11 cellular contexts compared by ENCODE assay signal in genomic region chrX:19625612-19626011, GRCh38.
DNase-seq lines count a peak whose midpoint lies in the region; ATAC-seq, FAIRE-seq and TF ChIP-seq lines count a peak whose summit lies in the region.
"Had no signal": no experiment of that assay in that cellular context is flagged by ENCODE, and none has a peak within 500 bp of the region (broad histone marks: within the 10 kb centered on the region; RNA-seq: fewer than 3 reads in every experiment).

No MANE protein-coding gene starts in this region.

- H3K4me1 ChIP-seq in gastrocnemius medialis = no peaks in the 10 kb centered on the region

- H3K9me3 Mint-ChIP-seq in activated T-helper 2 cell treated with anti-CD3 and anti-CD28 coated beads, Interferon-gamma antibody, Interleukin-2, Interleukin-4, amounts not matched to agents 10 μg/mL and 5 μg/mL and 100 μg/mL, durations not matched to agents 14 hours and 24 hours and 36 hours = no peaks in the 10 kb centered on the region
- H3K9me3 Mint-ChIP-seq in natural killer cell treated with Interleukin-12 subunit alpha and Interleukin-12 subunit beta and Interleukin-15 and Interleukin-18, amount 100 ng/mL, for 72 hours = no peaks in the 10 kb centered on the region

- H3K27me3 ChIP-seq in gastrocnemius medialis = no peaks in the 10 kb centered on the region
- H3K27me3 ChIP-seq: cardiac muscle cell had no signal

- H3K27ac Mint-ChIP-seq in activated T-helper 2 cell treated with anti-CD3 and anti-CD28 coated beads, Interferon-gamma antibody, Interleukin-2, Interleukin-4, amounts not matched to agents 10 μg/mL and 5 μg/mL and 100 μg/mL, durations not matched to agents 14 hours and 24 hours and 36 hours = peak overlapping the region; percentile 92
- H3K27ac Mint-ChIP-seq in natural killer cell treated with Interleukin-12 subunit alpha and Interleukin-12 subunit beta and Interleukin-15 and Interleukin-18, amount 100 ng/mL, for 72 hours = peak overlapping the region; percentile 68 to 86

- ATAC-seq in natural killer cell treated with Interleukin-12 subunit alpha and Interleukin-12 subunit beta and Interleukin-15 and Interleukin-18, amount 100 ng/mL, for 72 hours = peak; percentile 54 to 84
- ATAC-seq in GM21423 (IDR thresholded peaks at IDR 0.05; ENCODE audit: unreplicated experiment) (no peak), GM21528 (IDR thresholded peaks at IDR 0.05; ENCODE audit: low FRiP score, unreplicated experiment) (no peak), GM19035 (IDR thresholded peaks at IDR 0.05; ENCODE audit: unreplicated experiment) (no peak), gastrocnemius medialis (no peak)
- ATAC-seq: Panc1 had no signal

- no peaks in the 10 kb centered on the region for H3K27me3 Mint-ChIP-seq in activated T-helper 2 cell treated with anti-CD3 and anti-CD28 coated beads, Interferon-gamma antibody, Interleukin-2, Interleukin-4, amounts not matched to agents 10 μg/mL and 5 μg/mL and 100 μg/mL, durations not matched to agents 14 hours and 24 hours and 36 hours (ENCODE audit: low read depth)
- H3K27me3 Mint-ChIP-seq in natural killer cell treated with Interleukin-12 subunit alpha and Interleukin-12 subunit beta and Interleukin-15 and Interleukin-18, amount 100 ng/mL, for 72 hours = no peaks in the 10 kb centered on the region

- H3K4me3 ChIP-seq in gastrocnemius medialis = no peak overlapping the region
- H3K4me3 ChIP-seq: cardiac muscle cell had no signal

- no peak overlapping the region for H3K27ac ChIP-seq in gastrocnemius medialis
- H3K27ac ChIP-seq: C4-2B, cardiac muscle cell had no signal

- DNase-seq in A172 (ENCODE audit: low spot score) = peak; percentile 70
- peak; percentile 75 for DNase-seq in RCC 7860 (ENCODE audit: low spot score)
- DNase-seq in activated T-helper 2 cell treated with anti-CD3 and anti-CD28 coated beads, Interferon-gamma antibody, Interleukin-2, Interleukin-4, amounts not matched to agents 10 μg/mL and 5 μg/mL and 100 μg/mL, durations not matched to agents 14 hours and 24 hours and 36 hours (ENCODE audit: low spot score) = peak; percentile 16
- DNase-seq in natural killer cell treated with Interleukin-12 subunit alpha and Interleukin-12 subunit beta and Interleukin-15 and Interleukin-18, amount 100 ng/mL, for 72 hours (ENCODE audit: low spot score) = peak; percentile 64
- no peak for DNase-seq in gastrocnemius medialis

- H3K36me3 Mint-ChIP-seq in activated T-helper 2 cell treated with anti-CD3 and anti-CD28 coated beads, Interferon-gamma antibody, Interleukin-2, Interleukin-4, amounts not matched to agents 10 μg/mL and 5 μg/mL and 100 μg/mL, durations not matched to agents 14 hours and 24 hours and 36 hours (ENCODE audit: low read depth) = peaks cover 11% of the 10 kb centered on the region
- no peaks in the 10 kb centered on the region for H3K36me3 Mint-ChIP-seq in natural killer cell treated with Interleukin-12 subunit alpha and Interleukin-12 subunit beta and Interleukin-15 and Interleukin-18, amount 100 ng/mL, for 72 hours

- FAIRE-seq in RCC 7860 (lab: Jason Lieb, UNC) = peak; percentile 86

- H3K9me3 ChIP-seq in gastrocnemius medialis = no peaks in the 10 kb centered on the region

- no peaks in the 10 kb centered on the region for H3K36me3 ChIP-seq in gastrocnemius medialis
- H3K36me3 ChIP-seq: cardiac muscle cell had no signal

- TF ChIP-seq POLR2A in gastrocnemius medialis (IDR thresholded peaks at IDR 0.05) = no peak

- intact Hi-C loops in activated T-helper 2 cell treated with anti-CD3 and anti-CD28 coated beads, Interferon-gamma antibody, Interleukin-2, Interleukin-4, amounts not matched to agents 10 μg/mL and 5 μg/mL and 100 μg/mL, durations not matched to agents 14 hours and 24 hours and 36 hours (cut with micrococcal nuclease) = loop anchor here (2.0 to 10.0 kb wide), 3 partner anchors 57 to 122 kb away; no protein-coding TSS in a partner anchor
- intact Hi-C loops in gastrocnemius medialis (cut with DNase I; ENCODE audit: low total_unique reads) = loop anchor here (2.0 to 5.0 kb wide), 2 partner anchors 33 to 81 kb away; no protein-coding TSS in a partner anchor

- H3K4me1 Mint-ChIP-seq in activated T-helper 2 cell treated with anti-CD3 and anti-CD28 coated beads, Interferon-gamma antibody, Interleukin-2, Interleukin-4, amounts not matched to agents 10 μg/mL and 5 μg/mL and 100 μg/mL, durations not matched to agents 14 hours and 24 hours and 36 hours (ENCODE audit: low read depth) = peaks cover 49% of the 10 kb centered on the region
- peaks cover 42 to 50% of the 10 kb centered on the region in 2 donors for H3K4me1 Mint-ChIP-seq in natural killer cell treated with Interleukin-12 subunit alpha and Interleukin-12 subunit beta and Interleukin-15 and Interleukin-18, amount 100 ng/mL, for 72 hours (ENCODE audit: low read depth in 2 of 2)

- in situ Hi-C loops in gastrocnemius medialis (cut with MboI; ENCODE audit: low sequenced_read_pairs in 4 of 4) = no loop called here

- no peak for TF ChIP-seq CTCF in gastrocnemius medialis (IDR thresholded peaks at IDR 0.05 in 4 of 5, conservative IDR thresholded peaks at IDR 0.05 in 1 of 5)

- H3K4me3 Mint-ChIP-seq in activated T-helper 2 cell treated with anti-CD3 and anti-CD28 coated beads, Interferon-gamma antibody, Interleukin-2, Interleukin-4, amounts not matched to agents 10 μg/mL and 5 μg/mL and 100 μg/mL, durations not matched to agents 14 hours and 24 hours and 36 hours (ENCODE audit: low read depth) = no peak overlapping the region
- peak overlapping the region; percentile 8 for H3K4me3 Mint-ChIP-seq in natural killer cell treated with Interleukin-12 subunit alpha and Interleukin-12 subunit beta and Interleukin-15 and Interleukin-18, amount 100 ng/mL, for 72 hours

Comparison
In these comparisons a context has a peak if more than half of its experiments do, and no peak if none do; other contexts are left out.
1. DNase-seq: peak in A172 (single experiment), RCC 7860 (single experiment), activated T-helper 2 cell treated with anti-CD3 and anti-CD28 coated beads, Interferon-gamma antibody, Interleukin-2, Interleukin-4, amounts not matched to agents 10 μg/mL and 5 μg/mL and 100 μg/mL, durations not matched to agents 14 hours and 24 hours and 36 hours (single experiment) and natural killer cell treated with Interleukin-12 subunit alpha and Interleukin-12 subunit beta and Interleukin-15 and Interleukin-18, amount 100 ng/mL, for 72 hours (single experiment); none in gastrocnemius medialis (0 of 2).
2. ATAC-seq: peak in natural killer cell treated with Interleukin-12 subunit alpha and Interleukin-12 subunit beta and Interleukin-15 and Interleukin-18, amount 100 ng/mL, for 72 hours (2 of 2); none in GM21423 (single experiment), GM21528 (single experiment), GM19035 (single experiment) and gastrocnemius medialis (0 of 2).